ENCODE assay signal across 8 cellular contexts in genomic region chr1:15352122-15352957, GRCh38. TPM values are rescaled to one million over a fixed set of nuclear protein-coding genes. Genes with fewer than 3 reads are reported as not detected.
DNase-seq lines count a peak whose midpoint lies in the region; ATAC-seq and TF ChIP-seq lines count a peak whose summit lies in the region.

No MANE protein-coding gene starts in this region.

- TF ChIP-seq CTCF in WTC11 (IDR thresholded peaks at IDR 0.05): no peak

- POLR2A ChIA-PET in WTC11 (lab: Charles Lee): no interaction called here

- H3K4me1 Mint-ChIP-seq in T-helper 1 cell treated with Interleukin-12 subunit alpha and Interleukin-12 subunit beta and Interleukin-4 antibody, amounts not matched to agents 30 μg/mL and 1 μg/mL, for 36 hours (ENCODE audit: low read depth): peaks cover 33% of the 10 kb centered on the region
- no peaks in the 10 kb centered on the region for H3K4me1 Mint-ChIP-seq in WTC11

- peaks cover 6% of the 10 kb centered on the region for H3K36me3 Mint-ChIP-seq in T-helper 1 cell treated with Interleukin-12 subunit alpha and Interleukin-12 subunit beta and Interleukin-4 antibody, amounts not matched to agents 30 μg/mL and 1 μg/mL, for 36 hours (ENCODE audit: low read depth)
- no peaks in the 10 kb centered on the region for H3K36me3 Mint-ChIP-seq in WTC11

- no peaks in the 10 kb centered on the region for H3K9me3 Mint-ChIP-seq in T-helper 1 cell treated with Interleukin-12 subunit alpha and Interleukin-12 subunit beta and Interleukin-4 antibody, amounts not matched to agents 30 μg/mL and 1 μg/mL, for 36 hours
- H3K9me3 Mint-ChIP-seq in WTC11: no peaks in the 10 kb centered on the region

- intact Hi-C loops in Right ventricle myocardium superior (cut with DNase I): no loop called here
- intact Hi-C loops in Right ventricle myocardium inferior (cut with DNase I): no loop called here
- intact Hi-C loops in posterior vena cava (cut with DNase I): no loop called here

- H3K27ac Mint-ChIP-seq in T-helper 1 cell treated with Interleukin-12 subunit alpha and Interleukin-12 subunit beta and Interleukin-4 antibody, amounts not matched to agents 30 μg/mL and 1 μg/mL, for 36 hours: peak overlapping the region; percentile 73
- no peak overlapping the region for H3K27ac Mint-ChIP-seq in WTC11

- peaks cover 8% of the 10 kb centered on the region for H3K27me3 Mint-ChIP-seq in T-helper 1 cell treated with Interleukin-12 subunit alpha and Interleukin-12 subunit beta and Interleukin-4 antibody, amounts not matched to agents 30 μg/mL and 1 μg/mL, for 36 hours (ENCODE audit: low read depth)
- H3K27me3 Mint-ChIP-seq in WTC11 (ENCODE audit: low read depth): no peaks in the 10 kb centered on the region

- CTCF ChIA-PET in WTC11 (lab: Charles Lee): no interaction called here

- H3K4me3 Mint-ChIP-seq in T-helper 1 cell treated with Interleukin-12 subunit alpha and Interleukin-12 subunit beta and Interleukin-4 antibody, amounts not matched to agents 30 μg/mL and 1 μg/mL, for 36 hours: peak overlapping the region; percentile 54
- no peak overlapping the region for H3K4me3 Mint-ChIP-seq in WTC11

- DNase-seq in Right ventricle myocardium superior (no peak), Right ventricle myocardium inferior (ENCODE audit: missing footprints) (no peak), dermis blood vessel endothelial cell (peak; percentile 87), WTC11 (ENCODE audit: low spot score) (no peak), NCI-H524 (lab: John Stamatoyannopoulos, UW) (no peak), posterior vena cava (ENCODE audit: low spot score) (no peak)
- peak; percentile 19 to 34 for DNase-seq in stimulated activated CD4-positive, alpha-beta T cell treated with anti-CD3 and anti-CD28 coated beads, Interleukin-12 subunit alpha, Interleukin-12 subunit beta, amount 100 ng/mL, for 24 hours (ENCODE audit: low read depth in 2 of 2)

- ATAC-seq in Right ventricle myocardium superior (ENCODE audit: poor library complexity) (peak; percentile 18), Right ventricle myocardium inferior (no peak), WTC11 (no peak)

TF ChIP-seq in WTC11, 78 proteins besides CTCF, POLR2A, EP300 and RAD21:
- TF ChIP-seq JUN (CRISPR knock-in tag; IDR thresholded peaks at IDR 0.05): no peak
- TF ChIP-seq EMX1 (CRISPR knock-in tag; IDR thresholded peaks at IDR 0.05): no peak
- TF ChIP-seq, protein P1, sequence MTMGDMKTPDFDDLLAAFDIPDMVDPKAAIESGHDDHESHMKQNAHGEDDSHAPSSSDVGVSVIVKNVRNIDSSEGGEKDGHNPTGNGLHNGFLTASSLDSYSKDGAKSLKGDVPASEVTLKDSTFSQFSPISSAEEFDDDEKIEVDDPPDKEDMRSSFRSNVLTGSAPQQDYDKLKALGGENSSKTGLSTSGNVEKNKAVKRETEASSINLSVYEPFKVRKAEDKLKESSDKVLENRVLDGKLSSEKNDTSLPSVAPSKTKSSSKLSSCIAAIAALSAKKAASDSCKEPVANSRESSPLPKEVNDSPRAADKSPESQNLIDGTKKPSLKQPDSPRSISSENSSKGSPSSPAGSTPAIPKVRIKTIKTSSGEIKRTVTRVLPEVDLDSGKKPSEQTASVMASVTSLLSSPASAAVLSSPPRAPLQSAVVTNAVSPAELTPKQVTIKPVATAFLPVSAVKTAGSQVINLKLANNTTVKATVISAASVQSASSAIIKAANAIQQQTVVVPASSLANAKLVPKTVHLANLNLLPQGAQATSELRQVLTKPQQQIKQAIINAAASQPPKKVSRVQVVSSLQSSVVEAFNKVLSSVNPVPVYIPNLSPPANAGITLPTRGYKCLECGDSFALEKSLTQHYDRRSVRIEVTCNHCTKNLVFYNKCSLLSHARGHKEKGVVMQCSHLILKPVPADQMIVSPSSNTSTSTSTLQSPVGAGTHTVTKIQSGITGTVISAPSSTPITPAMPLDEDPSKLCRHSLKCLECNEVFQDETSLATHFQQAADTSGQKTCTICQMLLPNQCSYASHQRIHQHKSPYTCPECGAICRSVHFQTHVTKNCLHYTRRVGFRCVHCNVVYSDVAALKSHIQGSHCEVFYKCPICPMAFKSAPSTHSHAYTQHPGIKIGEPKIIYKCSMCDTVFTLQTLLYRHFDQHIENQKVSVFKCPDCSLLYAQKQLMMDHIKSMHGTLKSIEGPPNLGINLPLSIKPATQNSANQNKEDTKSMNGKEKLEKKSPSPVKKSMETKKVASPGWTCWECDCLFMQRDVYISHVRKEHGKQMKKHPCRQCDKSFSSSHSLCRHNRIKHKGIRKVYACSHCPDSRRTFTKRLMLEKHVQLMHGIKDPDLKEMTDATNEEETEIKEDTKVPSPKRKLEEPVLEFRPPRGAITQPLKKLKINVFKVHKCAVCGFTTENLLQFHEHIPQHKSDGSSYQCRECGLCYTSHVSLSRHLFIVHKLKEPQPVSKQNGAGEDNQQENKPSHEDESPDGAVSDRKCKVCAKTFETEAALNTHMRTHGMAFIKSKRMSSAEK (CRISPR knock-in tag; IDR thresholded peaks at IDR 0.05; ENCODE audit: borderline replicate concordance): no peak
- TF ChIP-seq, protein P2, sequence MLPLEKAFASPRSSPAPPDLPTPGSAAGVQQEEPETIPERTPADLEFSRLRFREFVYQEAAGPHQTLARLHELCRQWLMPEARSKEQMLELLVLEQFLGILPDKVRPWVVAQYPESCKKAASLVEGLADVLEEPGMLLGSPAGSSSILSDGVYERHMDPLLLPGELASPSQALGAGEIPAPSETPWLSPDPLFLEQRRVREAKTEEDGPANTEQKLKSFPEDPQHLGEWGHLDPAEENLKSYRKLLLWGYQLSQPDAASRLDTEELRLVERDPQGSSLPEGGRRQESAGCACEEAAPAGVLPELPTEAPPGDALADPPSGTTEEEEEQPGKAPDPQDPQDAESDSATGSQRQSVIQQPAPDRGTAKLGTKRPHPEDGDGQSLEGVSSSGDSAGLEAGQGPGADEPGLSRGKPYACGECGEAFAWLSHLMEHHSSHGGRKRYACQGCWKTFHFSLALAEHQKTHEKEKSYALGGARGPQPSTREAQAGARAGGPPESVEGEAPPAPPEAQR (CRISPR knock-in tag; IDR thresholded peaks at IDR 0.05): no peak
- TF ChIP-seq, protein P3, sequence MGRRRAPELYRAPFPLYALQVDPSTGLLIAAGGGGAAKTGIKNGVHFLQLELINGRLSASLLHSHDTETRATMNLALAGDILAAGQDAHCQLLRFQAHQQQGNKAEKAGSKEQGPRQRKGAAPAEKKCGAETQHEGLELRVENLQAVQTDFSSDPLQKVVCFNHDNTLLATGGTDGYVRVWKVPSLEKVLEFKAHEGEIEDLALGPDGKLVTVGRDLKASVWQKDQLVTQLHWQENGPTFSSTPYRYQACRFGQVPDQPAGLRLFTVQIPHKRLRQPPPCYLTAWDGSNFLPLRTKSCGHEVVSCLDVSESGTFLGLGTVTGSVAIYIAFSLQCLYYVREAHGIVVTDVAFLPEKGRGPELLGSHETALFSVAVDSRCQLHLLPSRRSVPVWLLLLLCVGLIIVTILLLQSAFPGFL (CRISPR knock-in tag; IDR thresholded peaks at IDR 0.05; ENCODE audit: borderline replicate concordance): no peak
- no peak for TF ChIP-seq CBFB (CRISPR knock-in tag; IDR thresholded peaks at IDR 0.05; ENCODE audit: low read depth)
- TF ChIP-seq, protein P4, sequence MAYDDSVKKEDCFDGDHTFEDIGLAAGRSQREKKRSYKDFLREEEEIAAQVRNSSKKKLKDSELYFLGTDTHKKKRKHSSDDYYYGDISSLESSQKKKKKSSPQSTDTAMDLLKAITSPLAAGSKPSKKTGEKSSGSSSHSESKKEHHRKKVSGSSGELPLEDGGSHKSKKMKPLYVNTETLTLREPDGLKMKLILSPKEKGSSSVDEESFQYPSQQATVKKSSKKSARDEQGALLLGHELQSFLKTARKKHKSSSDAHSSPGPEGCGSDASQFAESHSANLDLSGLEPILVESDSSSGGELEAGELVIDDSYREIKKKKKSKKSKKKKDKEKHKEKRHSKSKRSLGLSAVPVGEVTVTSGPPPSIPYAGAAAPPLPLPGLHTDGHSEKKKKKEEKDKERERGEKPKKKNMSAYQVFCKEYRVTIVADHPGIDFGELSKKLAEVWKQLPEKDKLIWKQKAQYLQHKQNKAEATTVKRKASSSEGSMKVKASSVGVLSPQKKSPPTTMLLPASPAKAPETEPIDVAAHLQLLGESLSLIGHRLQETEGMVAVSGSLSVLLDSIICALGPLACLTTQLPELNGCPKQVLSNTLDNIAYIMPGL (CRISPR knock-in tag; IDR thresholded peaks at IDR 0.05): no peak

RNA-seq across cellular contexts. Expression of gene EFHD2, which starts 57.3 kb away (rescaled TPM):
- total RNA-seq in Right ventricle myocardium superior: 11.6 TPM
- total RNA-seq in Right ventricle myocardium inferior: 14.7 TPM
- 54.1 and 66.8 TPM in 2 replicates for total RNA-seq in dermis blood vessel endothelial cell
- total RNA-seq in WTC11 (2021): 19.5 to 23.8 TPM (median 21.9 TPM) in 3 replicates
- 10 to 100 TPM; 33.4 to 39.8 TPM for total RNA-seq in posterior vena cava

Comparison
In these comparisons a context has a peak if more than half of its experiments do, and no peak if none do; other contexts are left out.
1. DNase-seq: peak in dermis blood vessel endothelial cell (single experiment) and stimulated activated CD4-positive, alpha-beta T cell treated with anti-CD3 and anti-CD28 coated beads, Interleukin-12 subunit alpha, Interleukin-12 subunit beta, amount 100 ng/mL, for 24 hours (2 of 2); none in Right ventricle myocardium superior (single experiment), Right ventricle myocardium inferior (single experiment), WTC11 (single experiment), NCI-H524 (0 of 2) and posterior vena cava (single experiment).